In the genomic region with DNA sequence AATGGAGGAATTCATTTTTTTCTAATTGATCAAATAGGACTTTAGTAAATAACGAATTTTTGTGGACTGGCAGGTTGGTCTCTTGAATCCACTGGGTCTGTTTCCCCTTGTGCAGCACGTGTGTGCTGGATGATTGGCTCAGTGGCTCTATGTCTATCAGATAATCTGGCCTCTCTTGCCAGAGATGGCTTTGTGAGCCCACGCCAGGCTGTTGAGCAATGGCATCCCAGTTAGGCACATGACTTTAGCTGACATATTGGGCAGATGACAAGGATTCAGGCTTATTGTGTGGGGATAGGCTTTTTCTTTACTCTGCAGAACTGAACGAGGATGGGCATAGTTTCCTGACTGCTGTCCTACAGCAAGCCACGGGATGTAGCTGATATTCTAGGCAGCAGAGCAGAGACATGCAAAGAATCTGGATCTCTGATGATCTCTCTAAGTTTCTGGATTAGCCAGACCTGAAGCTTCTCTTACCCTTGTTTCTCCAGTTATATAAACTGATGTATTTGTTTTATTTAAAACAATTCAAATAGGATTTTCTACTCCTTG, we compare ENCODE assay signal across 18 cellular contexts.
DNase-seq lines count a peak whose midpoint lies in the region; ATAC-seq and TF ChIP-seq lines count a peak whose summit lies in the region.
"Had no signal": no experiment of that assay in that cellular context is flagged by ENCODE, and none has a peak within 500 bp of the region (broad histone marks: within the 10 kb centered on the region; RNA-seq: fewer than 3 reads in every experiment).

No MANE protein-coding gene starts in this region.

- H3K27ac ChIP-seq in cardiac muscle cell (peak overlapping the region; percentile 1), left ventricle myocardium inferior (replicated peaks) (no peak overlapping the region), right lobe of liver (peak overlapping the region in 2 of 3 donors; percentile 63 to 78)

- TF ChIP-seq POLR2A in right lobe of liver (IDR thresholded peaks at IDR 0.05): no peak

- H3K36me3 ChIP-seq in cardiac muscle cell (no peaks in the 10 kb centered on the region), left ventricle myocardium inferior (no peaks in the 10 kb centered on the region), right lobe of liver (no peaks in the 10 kb centered on the region)

- H3K4me1 ChIP-seq in cardiac muscle cell (ENCODE audit: low read depth) (peaks cover 78% of the 10 kb centered on the region), left ventricle myocardium inferior (peaks cover 35% of the 10 kb centered on the region), right lobe of liver (peaks cover 0 to 28% (median 7%) of the 10 kb centered on the region in 4 donors)

- intact Hi-C loops in left ventricle myocardium inferior (cut with micrococcal nuclease) (no loop called here), right lobe of liver (cut with DNase I) (no loop called here)

- H3K4me1 Mint-ChIP-seq in chondrocyte (ENCODE audit: low read depth): peaks cover 41% of the 10 kb centered on the region
- H3K4me1 Mint-ChIP-seq: activated naive CD4-positive, alpha-beta T cell treated with anti-CD3 and anti-CD28 coated beads, Interleukin-2, amount 10 ng/mL, durations not matched to agents 7 days and 5 days had no signal

- H3K4me3 ChIP-seq in cardiac muscle cell (no peak overlapping the region), left ventricle myocardium inferior (no peak overlapping the region), right lobe of liver (no peak overlapping the region)
- H3K4me3 ChIP-seq: mucosa of descending colon had no signal

- no peak overlapping the region for H3K4me3 Mint-ChIP-seq in chondrocyte (ENCODE audit: unreplicated experiment)
- H3K4me3 Mint-ChIP-seq: activated naive CD4-positive, alpha-beta T cell treated with anti-CD3 and anti-CD28 coated beads, Interleukin-2, amount 10 ng/mL, durations not matched to agents 7 days and 5 days; effector memory CD8-positive, alpha-beta T cell had no signal

- no peaks in the 10 kb centered on the region for H3K36me3 Mint-ChIP-seq in chondrocyte (ENCODE audit: low read depth)
- H3K36me3 Mint-ChIP-seq: activated naive CD4-positive, alpha-beta T cell treated with anti-CD3 and anti-CD28 coated beads, Interleukin-2, amount 10 ng/mL, durations not matched to agents 7 days and 5 days had no signal

- H3K9me3 ChIP-seq in cardiac muscle cell (ENCODE audit: low read depth) (no peaks in the 10 kb centered on the region), left ventricle myocardium inferior (replicated peaks) (no peaks in the 10 kb centered on the region), right lobe of liver (no peaks in the 10 kb centered on the region)
- H3K9me3 ChIP-seq: mucosa of descending colon had no signal

- 14% methylated on average over 5 of the region's 5 CpGs for WGBS in right lobe of liver (ENCODE audit: insufficient coverage, low coverage, low lambda C conversion rate, missing lambda C conversion rate)

- no peaks in the 10 kb centered on the region for H3K27me3 ChIP-seq in cardiac muscle cell
- H3K27me3 ChIP-seq in left ventricle myocardium inferior (ENCODE audit: low read depth): no peaks in the 10 kb centered on the region
- no peaks in the 10 kb centered on the region for H3K27me3 ChIP-seq in right lobe of liver

- no peaks in the 10 kb centered on the region for H3K9me3 Mint-ChIP-seq in chondrocyte (ENCODE audit: low read depth)
- H3K9me3 Mint-ChIP-seq: activated naive CD4-positive, alpha-beta T cell treated with anti-CD3 and anti-CD28 coated beads, Interleukin-2, amount 10 ng/mL, durations not matched to agents 7 days and 5 days had no signal

- DNase-seq in cardiac muscle cell (ENCODE audit: low read depth in 1 of 2, low spot score in 1 of 2) (peak in 1 of 2 donors; percentile 50), left ventricle myocardium inferior (no peak), chondrocyte (ENCODE audit: low spot score) (no peak), right lobe of liver (peak; percentile 69 to 90 (median 86)), iPS-NIHi7 (ENCODE audit: extremely low spot score) (no peak), AG08396 (ENCODE audit: low spot score) (no peak), RKO (ENCODE audit: low spot score) (no peak)
- DNase-seq: activated CD4-positive, alpha-beta T cell treated with anti-CD3 and anti-CD28 coated beads for 1 hour; activated CD8-positive, alpha-beta memory T cell treated with anti-CD3 and anti-CD28 coated beads, Interleukin-2, amount 50 U/mL, for 48 hours; activated naive CD4-positive, alpha-beta T cell treated with anti-CD3 and anti-CD28 coated beads, Interleukin-2, amount 10 ng/mL, durations not matched to agents 7 days and 5 days; central memory CD4-positive, alpha-beta T cell; effector memory CD8-positive, alpha-beta T cell; Karpas-422; kidney; mucosa of descending colon; NCI-H1417 treated with DMSO at 0.1 percent for 48 hours; stimulated activated CD4-positive, alpha-beta T cell treated with anti-CD3 and anti-CD28 coated beads, Interleukin-12 subunit alpha, Interleukin-12 subunit beta, amount 100 ng/mL, for 4 hours had no signal

- H3K27ac Mint-ChIP-seq in chondrocyte (ENCODE audit: unreplicated experiment): peak overlapping the region; percentile 81
- H3K27ac Mint-ChIP-seq: activated naive CD4-positive, alpha-beta T cell treated with anti-CD3 and anti-CD28 coated beads, Interleukin-2, amount 10 ng/mL, durations not matched to agents 7 days and 5 days; effector memory CD8-positive, alpha-beta T cell had no signal

- no peaks in the 10 kb centered on the region for H3K27me3 Mint-ChIP-seq in chondrocyte (ENCODE audit: low read depth)
- H3K27me3 Mint-ChIP-seq: activated naive CD4-positive, alpha-beta T cell treated with anti-CD3 and anti-CD28 coated beads, Interleukin-2, amount 10 ng/mL, durations not matched to agents 7 days and 5 days; effector memory CD8-positive, alpha-beta T cell had no signal

- ATAC-seq in right lobe of liver (peak; percentile 85 to 98 (median 92)), esophagus mucosa (no peak)
- ATAC-seq: effector memory CD8-positive, alpha-beta T cell had no signal

- TF ChIP-seq CTCF in cardiac muscle cell (IDR thresholded peaks at IDR 0.05; ENCODE audit: low read depth, low read length) (no peak), left ventricle myocardium inferior (IDR thresholded peaks at IDR 0.05; ENCODE audit: borderline replicate concordance) (no peak), chondrocyte (IDR thresholded peaks at IDR 0.05) (no peak), right lobe of liver (IDR thresholded peaks at IDR 0.05) (no peak)

Comparison
In these comparisons a context has a peak if more than half of its experiments do, and no peak if none do; other contexts are left out.
1. DNase-seq: peak in right lobe of liver (3 of 3); none in left ventricle myocardium inferior (single experiment), chondrocyte (single experiment), iPS-NIHi7 (single experiment), AG08396 (single experiment) and RKO (single experiment).